Comparison of ENCODE assay signal across 17 cellular contexts in the genomic region with DNA sequence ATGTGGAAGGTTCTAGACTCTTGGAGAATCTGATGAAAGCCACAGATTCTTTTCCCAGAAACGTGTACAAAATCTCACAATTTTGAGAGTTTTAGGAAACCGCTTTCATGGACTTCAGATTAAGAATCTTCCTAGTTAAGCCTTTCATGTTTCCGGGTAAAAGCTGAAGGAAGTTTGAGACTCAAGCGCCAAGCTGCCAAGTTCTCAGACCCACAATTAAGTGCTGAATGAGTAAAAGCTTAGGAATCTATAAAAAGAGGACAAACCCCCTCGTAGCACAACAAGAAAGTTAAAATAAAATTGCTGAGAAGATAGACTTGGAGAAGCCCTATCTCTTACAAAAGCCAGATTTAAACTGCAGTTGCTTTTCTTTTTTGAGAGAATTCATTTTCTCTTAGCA.
DNase-seq lines count a peak whose midpoint lies in the region; ATAC-seq, FAIRE-seq and TF ChIP-seq lines count a peak whose summit lies in the region.
"Had no signal": no experiment of that assay in that cellular context is flagged by ENCODE, and none has a peak within 500 bp of the region (broad histone marks: within the 10 kb centered on the region; RNA-seq: fewer than 3 reads in every experiment).

No MANE protein-coding gene starts in this region.

- H3K4me3 ChIP-seq in MG63, result no peak overlapping the region
- no peak overlapping the region for H3K4me3 ChIP-seq in choroid plexus epithelial cell (ENCODE audit: low read depth, low read length)
- H3K4me3 ChIP-seq: GM23338 had no signal

- H3K36me3 ChIP-seq in MG63, result no peaks in the 10 kb centered on the region
- H3K36me3 ChIP-seq: BE2C had no signal

- no peak for FAIRE-seq in GM19239 (lab: Jason Lieb, UNC)
- FAIRE-seq: D721Med, GM18507 had no signal

- peak; percentile 8 for DNase-seq in Daoy (ENCODE audit: low read depth)
- DNase-seq in MG63, result peak; percentile 21
- DNase-seq in choroid plexus epithelial cell (ENCODE audit: low read depth), result peak; percentile 9
- peak; percentile 6 for DNase-seq in kidney tubule cell (ENCODE audit: low spot score)
- DNase-seq in NCI-H1930 (lab: John Stamatoyannopoulos, UW), result no peak
- DNase-seq in NCI-H1417 (lab: John Stamatoyannopoulos, UW), result no peak
- no peak for DNase-seq in GM19239 (ENCODE audit: insufficient read length, low spot score)
- DNase-seq: BE2C; CD8-positive, alpha-beta T cell; DMS79 treated with DMSO at 0.1 percent for 48 hours; NCI-H774; SHP77 treated with DMSO at 0.1 percent for 48 hours had no signal

- no peaks in the 10 kb centered on the region for H3K27me3 ChIP-seq in MG63

- no peak for TF ChIP-seq CTCF in choroid plexus epithelial cell (conservative IDR thresholded peaks at IDR 0.05; ENCODE audit: low read depth, low read length)

- H3K9me3 ChIP-seq in MG63, result no peaks in the 10 kb centered on the region
- H3K9me3 ChIP-seq: BE2C had no signal

- no peak for ATAC-seq in GM19035 (IDR thresholded peaks at IDR 0.05; ENCODE audit: unreplicated experiment)
- ATAC-seq: CD8-positive, alpha-beta T cell; GM23338; Panc1 had no signal

Comparison
In these comparisons a context has a peak if more than half of its experiments do, and no peak if none do; other contexts are left out.
1. DNase-seq: peak in Daoy (single experiment), MG63 (single experiment), choroid plexus epithelial cell (single experiment) and kidney tubule cell (single experiment); none in NCI-H1930 (0 of 2), NCI-H1417 (0 of 3) and GM19239 (single experiment).